ENCODE assay signal across 1 cellular context in the genomic region with DNA sequence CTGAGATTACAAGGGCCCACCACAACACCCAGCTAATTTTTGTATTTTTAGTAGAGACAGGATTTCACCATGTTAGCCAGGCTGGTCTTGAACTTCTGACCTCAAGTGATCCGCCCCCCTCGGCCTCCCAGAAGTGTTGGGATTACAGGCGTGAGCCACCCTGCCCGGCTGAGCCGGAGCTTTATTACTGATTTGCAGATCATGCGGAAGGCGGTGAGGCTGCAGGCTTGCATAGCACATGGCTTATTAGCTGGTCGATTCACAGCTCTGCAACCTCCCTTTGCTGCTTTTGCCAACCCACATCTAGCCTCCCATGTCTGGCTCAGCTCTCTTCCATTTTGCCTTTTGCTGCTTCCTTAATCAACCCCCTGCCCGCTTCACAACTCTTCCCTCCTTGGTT.
TF ChIP-seq lines count a peak whose summit lies in the region.

No MANE protein-coding gene starts in this region.

TF ChIP-seq in GM23338, 12 proteins besides CTCF, POLR2A, EP300 and RAD21 (continued from another document):
- TF ChIP-seq, protein P1, sequence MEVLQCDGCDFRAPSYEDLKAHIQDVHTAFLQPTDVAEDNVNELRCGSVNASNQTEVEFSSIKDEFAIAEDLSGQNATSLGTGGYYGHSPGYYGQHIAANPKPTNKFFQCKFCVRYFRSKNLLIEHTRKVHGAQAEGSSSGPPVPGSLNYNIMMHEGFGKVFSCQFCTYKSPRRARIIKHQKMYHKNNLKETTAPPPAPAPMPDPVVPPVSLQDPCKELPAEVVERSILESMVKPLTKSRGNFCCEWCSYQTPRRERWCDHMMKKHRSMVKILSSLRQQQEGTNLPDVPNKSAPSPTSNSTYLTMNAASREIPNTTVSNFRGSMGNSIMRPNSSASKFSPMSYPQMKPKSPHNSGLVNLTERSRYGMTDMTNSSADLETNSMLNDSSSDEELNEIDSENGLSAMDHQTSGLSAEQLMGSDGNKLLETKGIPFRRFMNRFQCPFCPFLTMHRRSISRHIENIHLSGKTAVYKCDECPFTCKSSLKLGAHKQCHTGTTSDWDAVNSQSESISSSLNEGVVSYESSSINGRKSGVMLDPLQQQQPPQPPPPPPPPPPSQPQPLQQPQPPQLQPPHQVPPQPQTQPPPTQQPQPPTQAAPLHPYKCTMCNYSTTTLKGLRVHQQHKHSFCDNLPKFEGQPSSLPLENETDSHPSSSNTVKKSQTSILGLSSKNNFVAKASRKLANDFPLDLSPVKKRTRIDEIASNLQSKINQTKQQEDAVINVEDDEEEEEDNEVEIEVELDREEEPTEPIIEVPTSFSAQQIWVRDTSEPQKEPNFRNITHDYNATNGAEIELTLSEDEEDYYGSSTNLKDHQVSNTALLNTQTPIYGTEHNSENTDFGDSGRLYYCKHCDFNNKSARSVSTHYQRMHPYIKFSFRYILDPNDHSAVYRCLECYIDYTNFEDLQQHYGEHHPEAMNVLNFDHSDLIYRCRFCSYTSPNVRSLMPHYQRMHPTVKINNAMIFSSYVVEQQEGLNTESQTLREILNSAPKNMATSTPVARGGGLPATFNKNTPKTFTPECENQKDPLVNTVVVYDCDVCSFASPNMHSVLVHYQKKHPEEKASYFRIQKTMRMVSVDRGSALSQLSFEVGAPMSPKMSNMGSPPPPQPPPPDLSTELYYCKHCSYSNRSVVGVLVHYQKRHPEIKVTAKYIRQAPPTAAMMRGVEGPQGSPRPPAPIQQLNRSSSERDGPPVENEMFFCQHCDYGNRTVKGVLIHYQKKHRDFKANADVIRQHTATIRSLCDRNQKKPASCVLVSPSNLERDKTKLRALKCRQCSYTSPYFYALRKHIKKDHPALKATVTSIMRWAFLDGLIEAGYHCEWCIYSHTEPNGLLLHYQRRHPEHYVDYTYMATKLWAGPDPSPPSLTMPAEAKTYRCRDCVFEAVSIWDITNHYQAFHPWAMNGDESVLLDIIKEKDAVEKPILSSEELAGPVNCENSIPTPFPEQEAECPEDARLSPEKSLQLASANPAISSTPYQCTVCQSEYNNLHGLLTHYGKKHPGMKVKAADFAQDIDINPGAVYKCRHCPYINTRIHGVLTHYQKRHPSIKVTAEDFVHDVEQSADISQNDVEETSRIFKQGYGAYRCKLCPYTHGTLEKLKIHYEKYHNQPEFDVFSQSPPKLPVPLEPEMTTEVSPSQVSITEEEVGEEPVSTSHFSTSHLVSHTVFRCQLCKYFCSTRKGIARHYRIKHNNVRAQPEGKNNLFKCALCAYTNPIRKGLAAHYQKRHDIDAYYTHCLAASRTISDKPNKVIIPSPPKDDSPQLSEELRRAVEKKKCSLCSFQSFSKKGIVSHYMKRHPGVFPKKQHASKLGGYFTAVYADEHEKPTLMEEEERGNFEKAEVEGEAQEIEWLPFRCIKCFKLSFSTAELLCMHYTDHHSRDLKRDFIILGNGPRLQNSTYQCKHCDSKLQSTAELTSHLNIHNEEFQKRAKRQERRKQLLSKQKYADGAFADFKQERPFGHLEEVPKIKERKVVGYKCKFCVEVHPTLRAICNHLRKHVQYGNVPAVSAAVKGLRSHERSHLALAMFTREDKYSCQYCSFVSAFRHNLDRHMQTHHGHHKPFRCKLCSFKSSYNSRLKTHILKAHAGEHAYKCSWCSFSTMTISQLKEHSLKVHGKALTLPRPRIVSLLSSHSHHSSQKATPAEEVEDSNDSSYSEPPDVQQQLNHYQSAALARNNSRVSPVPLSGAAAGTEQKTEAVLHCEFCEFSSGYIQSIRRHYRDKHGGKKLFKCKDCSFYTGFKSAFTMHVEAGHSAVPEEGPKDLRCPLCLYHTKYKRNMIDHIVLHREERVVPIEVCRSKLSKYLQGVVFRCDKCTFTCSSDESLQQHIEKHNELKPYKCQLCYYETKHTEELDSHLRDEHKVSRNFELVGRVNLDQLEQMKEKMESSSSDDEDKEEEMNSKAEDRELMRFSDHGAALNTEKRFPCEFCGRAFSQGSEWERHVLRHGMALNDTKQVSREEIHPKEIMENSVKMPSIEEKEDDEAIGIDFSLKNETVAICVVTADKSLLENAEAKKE (CRISPR knock-in tag; IDR thresholded peaks at IDR 0.05) = no peak
